In the genomic region with DNA sequence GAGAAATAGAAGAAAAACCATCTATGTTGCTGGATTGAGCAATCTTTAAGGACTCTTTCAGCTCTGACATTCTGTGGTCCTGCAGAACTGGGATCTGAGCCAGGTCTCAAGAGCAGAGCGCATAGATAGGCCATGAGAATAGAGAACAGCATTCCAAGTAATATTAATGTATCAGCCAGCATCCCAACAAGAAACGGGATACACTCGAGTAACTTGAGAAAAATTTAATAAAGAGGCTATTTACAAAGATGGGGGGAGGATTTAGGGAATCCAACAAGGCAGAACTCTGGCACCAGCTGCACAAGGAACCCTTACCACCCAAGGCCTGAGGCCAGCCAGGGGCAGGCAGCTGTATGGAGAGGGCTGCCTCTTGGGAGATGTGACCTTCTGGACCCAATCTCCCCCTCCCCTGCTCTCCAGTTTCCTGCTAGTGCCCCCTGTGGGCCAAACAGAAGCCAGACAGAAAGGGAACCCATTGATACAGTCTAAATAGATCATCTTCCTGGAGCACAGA, we compare ENCODE assay signal across 10 cellular contexts. TPM values are rescaled to one million over a fixed set of nuclear protein-coding genes. Genes with fewer than 3 reads are reported as not detected.
A peak's percentile ranks its signal among the peaks of the same experiment; 100 is the strongest.
DNase-seq lines count a peak whose midpoint lies in the region; FAIRE-seq and TF ChIP-seq lines count a peak whose summit lies in the region.
"Had no signal": no experiment of that assay in that cellular context is flagged by ENCODE, and none has a peak within 500 bp of the region (broad histone marks: within the 10 kb centered on the region; RNA-seq: fewer than 3 reads in every experiment).

No MANE protein-coding gene starts in this region.

- H3K4me3 Mint-ChIP-seq in CD4-positive, alpha-beta memory T cell = no peak overlapping the region

- no peaks in the 10 kb centered on the region for H3F3A ChIP-seq in MM.1S (ENCODE audit: insufficient read depth, low read length)

- no peak overlapping the region for H3K9ac ChIP-seq in MM.1S (ENCODE audit: low read length)
- H3K9ac ChIP-seq: KMS-11 had no signal

- no peaks in the 10 kb centered on the region for H3K9me3 Mint-ChIP-seq in CD4-positive, alpha-beta memory T cell

- no peak overlapping the region for H3K27ac Mint-ChIP-seq in CD4-positive, alpha-beta memory T cell

- POLR2A ChIA-PET in CD4-positive, alpha-beta memory T cell (lab: Charles Lee; ENCODE audit: partially characterized antibody) = no interaction called here

- H3K9me3 ChIP-seq in MM.1S (replicated peaks; ENCODE audit: insufficient read depth, low read length) (no peaks in the 10 kb centered on the region), neutrophil (no peaks in the 10 kb centered on the region)
- no peaks in the 10 kb centered on the region for H3K9me3 ChIP-seq in CD4-positive, alpha-beta memory T cell (ENCODE audit: control insufficient read depth in 1 of 2, low read length in 2 of 2)

- H3K4me1 ChIP-seq in MM.1S (ENCODE audit: low read length) (no peaks in the 10 kb centered on the region), neutrophil (ENCODE audit: control insufficient read depth in 1 of 2, insufficient read depth in 1 of 2, low read depth in 1 of 2, low read length in 1 of 2) (peaks cover 33% of the 10 kb centered on the region in 2 experiments)
- H3K4me1 ChIP-seq in CD4-positive, alpha-beta memory T cell (ENCODE audit: insufficient read depth, low read length) = no peaks in the 10 kb centered on the region

- DNase-seq in G401 (ENCODE audit: low spot score) (peak; percentile 72), MM.1S (no peak), cardiac fibroblast (ENCODE audit: low read depth in 2 of 2) (peak; percentile 92 to 97), GM12892 (ENCODE audit: insufficient read length) (no peak), occipital lobe (lab: John Stamatoyannopoulos, UW) (no peak)
- DNase-seq in CD4-positive, alpha-beta memory T cell = no peak
- DNase-seq in stimulated activated CD4-positive, alpha-beta T cell treated with anti-CD3 and anti-CD28 coated beads, Interleukin-1b, Interleukin-23, amount 100 ng/mL, for 48 hours = no peak

- CTCF ChIA-PET in CD4-positive, alpha-beta memory T cell (lab: Charles Lee; ENCODE audit: partially characterized antibody) = no interaction called here

- H3K4me1 Mint-ChIP-seq in CD4-positive, alpha-beta memory T cell = peaks cover under 1 to 13% (median 9%) of the 10 kb centered on the region in 4 donors

- no peak overlapping the region for H3K27ac ChIP-seq in MM.1S (ENCODE audit: low read length)
- H3K27ac ChIP-seq in neutrophil = peak overlapping the region; percentile 0
- H3K27ac ChIP-seq in CD4-positive, alpha-beta memory T cell (ENCODE audit: low read depth, low read length) = no peak overlapping the region
- H3K27ac ChIP-seq: KMS-11 had no signal

- TF ChIP-seq POLR2A in GM12892 (IDR thresholded peaks at IDR 0.05; ENCODE audit: low read depth, low read length) = no peak

- no peaks in the 10 kb centered on the region for H4K20me1 ChIP-seq in MM.1S (ENCODE audit: insufficient read depth, low read length)

- no peaks in the 10 kb centered on the region for H3K36me3 Mint-ChIP-seq in CD4-positive, alpha-beta memory T cell

- intact Hi-C loops in CD4-positive, alpha-beta memory T cell (cut with micrococcal nuclease) = no loop called here

- FAIRE-seq in GM12892 (lab: Jason Lieb, UNC) = no peak
- FAIRE-seq: colon had no signal

- H3K36me3 ChIP-seq in MM.1S (replicated peaks; ENCODE audit: insufficient read depth, low read length) (no peaks in the 10 kb centered on the region), neutrophil (no peaks in the 10 kb centered on the region)
- H3K36me3 ChIP-seq in CD4-positive, alpha-beta memory T cell (ENCODE audit: insufficient read depth, low read length) = no peaks in the 10 kb centered on the region

- no peaks in the 10 kb centered on the region for H3K27me3 ChIP-seq in MM.1S (replicated peaks; ENCODE audit: insufficient read depth, low read length)
- no peaks in the 10 kb centered on the region for H3K27me3 ChIP-seq in neutrophil
- no peaks in the 10 kb centered on the region for H3K27me3 ChIP-seq in CD4-positive, alpha-beta memory T cell (ENCODE audit: insufficient read depth, low read length)

- no peaks in the 10 kb centered on the region for H3K9me2 ChIP-seq in MM.1S (replicated peaks; ENCODE audit: insufficient read depth, low read length)

- no peaks in the 10 kb centered on the region for H3K79me2 ChIP-seq in MM.1S (ENCODE audit: low read length)

- no peak overlapping the region for H2AFZ ChIP-seq in MM.1S (ENCODE audit: low read length)

- H3K27me3 Mint-ChIP-seq in CD4-positive, alpha-beta memory T cell = no peaks in the 10 kb centered on the region

- TF ChIP-seq CTCF in MM.1S (IDR thresholded peaks at IDR 0.05; ENCODE audit: low read length) (0 out of 2 replicates have a peak, but pooled peaks have one; percentile 8), cardiac fibroblast (IDR thresholded peaks at IDR 0.05; ENCODE audit: low read depth, low read length) (peak; percentile 23), neutrophil (IDR thresholded peaks at IDR 0.05) (no peak)

- in situ Hi-C loops in G401 (cut with HindIII; ENCODE audit: low sequenced_read_pairs) = no loop called here

- H3K4me3 ChIP-seq in MM.1S (ENCODE audit: low read length) (no peak overlapping the region), cardiac fibroblast (replicated peaks in 1 of 2; ENCODE audit: low read depth in 2 of 2, low read length in 2 of 2) (no peak overlapping the region), neutrophil (ENCODE audit: low read depth in 1 of 2, low read length in 1 of 2) (no peak overlapping the region)
- H3K4me3 ChIP-seq in CD4-positive, alpha-beta memory T cell (ENCODE audit: low read length in 2 of 2) = no peak overlapping the region

- H3K4me2 ChIP-seq in MM.1S (ENCODE audit: low read depth, low read length) = no peak overlapping the region
- H3K4me2 ChIP-seq: KMS-11 had no signal

RNA-seq across cellular contexts. Expression of gene TMOD2, which starts 8.2 kb away (rescaled TPM):
- total RNA-seq in G401 (2014; rRNA removed; shearing (Covaris generic)) = 0.03 TPM in 1 of 2 replicates, not detected in the other
- 10 to 100 TPM; 20.0 to 20.3 TPM for total RNA-seq in CD4-positive, alpha-beta memory T cell
- polyA plus RNA-seq in CD4-positive, alpha-beta memory T cell = 1 to 10 TPM; 1.4 to 2.8 TPM
- polyA plus RNA-seq in GM12892 (2012; ENCODE audit: missing spikeins) = 4.9 TPM
- total RNA-seq in occipital lobe = 241 TPM

RNA-seq across cellular contexts. Expression of gene LYSMD2, which starts 22.2 kb away (rescaled TPM):
- not detected in 2 replicates for total RNA-seq in G401 (2014; rRNA removed; shearing (Covaris generic))
- total RNA-seq in CD4-positive, alpha-beta memory T cell = 10 to 100 TPM; 33.0 to 35.2 TPM
- 10 to 100 TPM; 63.0 to 70.8 TPM for polyA plus RNA-seq in CD4-positive, alpha-beta memory T cell
- 46.9 TPM for polyA plus RNA-seq in GM12892 (2012; ENCODE audit: missing spikeins)
- total RNA-seq in occipital lobe = 21.8 TPM

Comparison
In these comparisons a context has a peak if more than half of its experiments do, and no peak if none do; other contexts are left out.
1. DNase-seq: peak in G401 (single experiment) and cardiac fibroblast (2 of 2); none in MM.1S (single experiment), CD4-positive, alpha-beta memory T cell (0 of 5), stimulated activated CD4-positive, alpha-beta T cell treated with anti-CD3 and anti-CD28 coated beads, Interleukin-1b, Interleukin-23, amount 100 ng/mL, for 48 hours (single experiment), GM12892 (single experiment) and occipital lobe (single experiment).
2. RNA of gene TMOD2, which starts 8.2 kb away (total RNA-seq): 241 TPM in occipital lobe (single experiment) and 20.0 to 20.3 TPM in CD4-positive, alpha-beta memory T cell; 0.03 TPM in G401; every median in the first group is over 10 times any median in the second.
3. RNA of gene LYSMD2, which starts 22.2 kb away (total RNA-seq): 33.0 to 35.2 TPM in CD4-positive, alpha-beta memory T cell and 21.8 TPM in occipital lobe (single experiment); not detected in G401; every median in the first group is over 10 times any median in the second.